In the genomic region with DNA sequence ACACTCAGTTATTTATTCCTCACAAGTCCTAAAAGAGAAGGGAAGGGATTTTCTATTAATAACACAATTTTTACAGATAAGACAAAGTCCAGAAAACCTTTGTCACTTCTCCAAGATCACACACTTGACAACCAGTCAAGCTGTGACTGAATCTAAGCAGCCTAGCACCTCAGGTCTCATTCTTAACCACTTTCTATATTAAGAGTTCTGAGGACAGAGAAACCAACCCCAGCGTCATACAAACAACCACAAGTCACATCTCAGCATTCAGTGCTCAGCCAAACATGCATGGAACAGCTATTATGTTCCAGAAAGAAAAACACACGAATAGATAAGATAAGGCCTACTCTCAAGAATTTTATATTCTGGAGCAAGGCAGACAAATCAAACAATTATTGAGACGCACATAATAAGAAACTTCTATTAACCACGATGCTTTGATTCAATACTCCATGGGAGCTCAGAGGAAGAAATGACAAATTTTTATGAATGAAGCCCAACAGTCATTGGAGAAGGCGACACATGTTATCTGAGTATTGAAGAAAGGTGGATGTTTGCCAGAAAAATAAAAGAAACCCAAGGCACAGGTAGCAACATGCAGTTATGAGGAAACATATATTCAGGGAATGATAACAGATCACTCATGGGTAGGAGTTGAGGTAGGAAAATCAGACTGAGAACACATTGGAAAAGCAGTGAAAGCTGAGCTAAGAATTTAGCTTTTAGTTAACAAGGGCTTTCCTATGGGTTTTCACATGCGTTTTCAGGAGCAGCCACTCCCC, we compare ENCODE assay signal across 30 cellular contexts.
DNase-seq lines count a peak whose midpoint lies in the region; ATAC-seq and TF ChIP-seq lines count a peak whose summit lies in the region.
"Had no signal": no experiment of that assay in that cellular context is flagged by ENCODE, and none has a peak within 500 bp of the region (broad histone marks: within the 10 kb centered on the region; RNA-seq: fewer than 3 reads in every experiment).

No MANE protein-coding gene starts in this region.

- no peaks in the 10 kb centered on the region for H4K20me1 ChIP-seq in MM.1S (ENCODE audit: insufficient read depth, low read length)

- POLR2A ChIA-PET in MCF 10A (lab: Yijun Ruan, JAX): no interaction called here
- POLR2A ChIA-PET in naive thymus-derived CD8-positive, alpha-beta T cell (lab: Charles Lee): no interaction called here

- no peak overlapping the region for H3K4me3 ChIP-seq in breast epithelium
- H3K4me3 ChIP-seq in MM.1S (ENCODE audit: low read length): no peak overlapping the region
- H3K4me3 ChIP-seq in colonic mucosa: no peak overlapping the region
- H3K4me3 ChIP-seq: mucosa of descending colon, skin epidermis, upper lobe of left lung had no signal

- H3K4me1 Mint-ChIP-seq in MCF 10A (ENCODE audit: insufficient read depth, unreplicated experiment): no peaks in the 10 kb centered on the region
- H3K4me1 Mint-ChIP-seq in naive thymus-derived CD8-positive, alpha-beta T cell: no peaks in the 10 kb centered on the region
- H3K4me1 Mint-ChIP-seq: activated CD4-positive, alpha-beta T cell treated with anti-CD3 and anti-CD28 coated beads, Interleukin-2, amount 10 ng/mL, durations not matched to agents 7 days and 5 days; activated naive CD8-positive, alpha-beta T cell treated with anti-CD3 and anti-CD28 coated beads, Interleukin-2, amount 10 ng/mL, durations not matched to agents 7 days and 5 days; central memory CD8-positive, alpha-beta T cell; nephron had no signal

- TF ChIP-seq POLR2A in breast epithelium (IDR thresholded peaks at IDR 0.05): no peak

- no peaks in the 10 kb centered on the region for H3K79me2 ChIP-seq in MM.1S (ENCODE audit: low read length)

- H3K9ac ChIP-seq in MM.1S (ENCODE audit: low read length) (no peak overlapping the region), colonic mucosa (ENCODE audit: low read depth in 2 of 2, low read length in 2 of 2) (no peak overlapping the region)

- CTCF ChIA-PET in MCF 10A (lab: Yijun Ruan, JAX): interaction anchor here (0.7 kb wide), 1 partner anchor 1261 kb away, joined by 3 read pairs; no protein-coding TSS in a partner anchor

- H3K27ac ChIP-seq in breast epithelium (no peak overlapping the region), MM.1S (ENCODE audit: low read length) (peak overlapping the region; percentile 21; the same call in 1 of the 2 replicates), colonic mucosa (no peak overlapping the region)
- H3K27ac ChIP-seq: 22Rv1, skin epidermis, upper lobe of left lung had no signal

- no peak overlapping the region for H3K27ac Mint-ChIP-seq in MCF 10A (ENCODE audit: low read depth, unreplicated experiment)
- no peak overlapping the region for H3K27ac Mint-ChIP-seq in naive thymus-derived CD8-positive, alpha-beta T cell
- H3K27ac Mint-ChIP-seq: activated CD4-positive, alpha-beta T cell treated with anti-CD3 and anti-CD28 coated beads, Interleukin-2, amount 10 ng/mL, durations not matched to agents 7 days and 5 days; activated naive CD8-positive, alpha-beta T cell treated with anti-CD3 and anti-CD28 coated beads, Interleukin-2, amount 10 ng/mL, durations not matched to agents 7 days and 5 days; activated T-cell treated with anti-CD3 and anti-CD28 coated beads, Interleukin-2, amount 50 U/mL, for 24 hours; dendritic cell treated with granulocyte-macrophage colony-stimulating factor and Interleukin-4, amounts not matched to agents 40 ng/mL and 50 ng/mL, for 4 days; nephron had no signal

- BruUV-seq in MCF 10A (replicated peaks; lab: Mats Ljungman, UMichigan): no TSS peak

- H3K36me3 ChIP-seq in breast epithelium: no peaks in the 10 kb centered on the region
- no peaks in the 10 kb centered on the region for H3K36me3 ChIP-seq in MM.1S (replicated peaks; ENCODE audit: insufficient read depth, low read length)
- H3K36me3 ChIP-seq in colonic mucosa: no peaks in the 10 kb centered on the region
- H3K36me3 ChIP-seq: upper lobe of left lung had no signal

- H3K36me3 Mint-ChIP-seq in MCF 10A (ENCODE audit: insufficient read depth, unreplicated experiment): no peaks in the 10 kb centered on the region
- H3K36me3 Mint-ChIP-seq in naive thymus-derived CD8-positive, alpha-beta T cell: peaks cover 0 to 3% (median 0%) of the 10 kb centered on the region in 3 donors
- H3K36me3 Mint-ChIP-seq: activated naive CD8-positive, alpha-beta T cell treated with anti-CD3 and anti-CD28 coated beads, Interleukin-2, amount 10 ng/mL, durations not matched to agents 7 days and 5 days had no signal

- peak; percentile 86 for ATAC-seq in Right ventricle myocardium superior (ENCODE audit: poor library complexity)
- ATAC-seq in naive thymus-derived CD8-positive, alpha-beta T cell: no peak
- ATAC-seq: mucosa of descending colon had no signal

- no peaks in the 10 kb centered on the region for H3K9me3 Mint-ChIP-seq in MCF 10A (ENCODE audit: unreplicated experiment)
- H3K9me3 Mint-ChIP-seq in naive thymus-derived CD8-positive, alpha-beta T cell: peaks cover 0 to 6% (median 3%) of the 10 kb centered on the region in 9 donors
- H3K9me3 Mint-ChIP-seq: activated CD4-positive, alpha-beta T cell treated with anti-CD3 and anti-CD28 coated beads, Interleukin-2, amount 10 ng/mL, durations not matched to agents 7 days and 5 days; central memory CD8-positive, alpha-beta T cell; dendritic cell treated with granulocyte-macrophage colony-stimulating factor and Interleukin-4, amounts not matched to agents 40 ng/mL and 50 ng/mL, for 4 days had no signal

- DNase-seq in MCF 10A (ENCODE audit: unreplicated experiment) (peak; percentile 7), breast epithelium (ENCODE audit: low spot score in 2 of 2) (no peak), MM.1S (peak; percentile 61), Right ventricle myocardium superior (no peak), colonic mucosa (no peak), pons (ENCODE audit: low spot score) (no peak), iPS-NIHi7 (ENCODE audit: extremely low spot score) (no peak)
- DNase-seq in naive thymus-derived CD8-positive, alpha-beta T cell: no peak
- DNase-seq: activated CD4-positive, alpha-beta T cell treated with anti-CD3 and anti-CD28 coated beads, Interleukin-2, amount 10 ng/mL, durations not matched to agents 7 days and 5 days; activated gamma-delta T cell; activated naive CD8-positive, alpha-beta T cell treated with anti-CD3 and anti-CD28 coated beads, Interleukin-2, amount 10 ng/mL, durations not matched to agents 7 days and 5 days; activated T-cell treated with anti-CD3 and anti-CD28 coated beads, Interleukin-2, amount 50 U/mL, for 24 hours; aorta; C1 segment of cervical spinal cord; COR-L47; foreskin melanocyte; kidney glomerular epithelial cell; mucosa of descending colon; NCI-H1105; NCI-H187; NCI-H2171 treated with DMSO at 0.1 percent for 48 hours; NCI-H510A treated with DMSO at 0.1 percent for 48 hours; RPMI8226; stimulated activated naive CD4-positive, alpha-beta T cell; upper lobe of left lung had no signal

- H3K4me3 Mint-ChIP-seq in MCF 10A (ENCODE audit: unreplicated experiment): no peak overlapping the region
- no peak overlapping the region for H3K4me3 Mint-ChIP-seq in naive thymus-derived CD8-positive, alpha-beta T cell
- H3K4me3 Mint-ChIP-seq: activated CD4-positive, alpha-beta T cell treated with anti-CD3 and anti-CD28 coated beads, Interleukin-2, amount 10 ng/mL, durations not matched to agents 7 days and 5 days; activated naive CD8-positive, alpha-beta T cell treated with anti-CD3 and anti-CD28 coated beads, Interleukin-2, amount 10 ng/mL, durations not matched to agents 7 days and 5 days; activated T-cell treated with anti-CD3 and anti-CD28 coated beads, Interleukin-2, amount 50 U/mL, for 24 hours; central memory CD8-positive, alpha-beta T cell; dendritic cell treated with granulocyte-macrophage colony-stimulating factor and Interleukin-4, amounts not matched to agents 40 ng/mL and 50 ng/mL, for 4 days; nephron had no signal

- TF ChIP-seq CTCF in MCF 10A (IDR thresholded peaks at IDR 0.05; ENCODE audit: unreplicated experiment) (no peak), breast epithelium (IDR thresholded peaks at IDR 0.05) (no peak), MM.1S (IDR thresholded peaks at IDR 0.05; ENCODE audit: low read length) (no peak), colonic mucosa (IDR thresholded peaks at IDR 0.05) (no peak)

- H3K9me3 ChIP-seq in breast epithelium (peaks cover 0 to 4% of the 10 kb centered on the region in 2 donors), MM.1S (replicated peaks; ENCODE audit: insufficient read depth, low read length) (no peaks in the 10 kb centered on the region), colonic mucosa (no peaks in the 10 kb centered on the region)
- H3K9me3 ChIP-seq: mucosa of descending colon, upper lobe of left lung had no signal

- H3K9me2 ChIP-seq in MM.1S (replicated peaks; ENCODE audit: insufficient read depth, low read length): no peaks in the 10 kb centered on the region

- no peaks in the 10 kb centered on the region for H3K4me1 ChIP-seq in breast epithelium
- 0 out of 2 replicates have a peak, but pooled peaks cover 4% of the 10 kb centered on the region for H3K4me1 ChIP-seq in MM.1S (ENCODE audit: low read length)
- H3K4me1 ChIP-seq in colonic mucosa: no peaks in the 10 kb centered on the region
- H3K4me1 ChIP-seq: upper lobe of left lung had no signal

- H3F3A ChIP-seq in MM.1S (ENCODE audit: insufficient read depth, low read length): no peaks in the 10 kb centered on the region

- H3K27me3 ChIP-seq in breast epithelium: no peaks in the 10 kb centered on the region
- no peaks in the 10 kb centered on the region for H3K27me3 ChIP-seq in MM.1S (replicated peaks; ENCODE audit: insufficient read depth, low read length)
- no peaks in the 10 kb centered on the region for H3K27me3 ChIP-seq in colonic mucosa
- H3K27me3 ChIP-seq: upper lobe of left lung had no signal

- peaks cover 26% of the 10 kb centered on the region for H3K27me3 Mint-ChIP-seq in MCF 10A (ENCODE audit: insufficient read depth, unreplicated experiment)
- peaks cover 0 to 22% (median 7%) of the 10 kb centered on the region in 5 donors for H3K27me3 Mint-ChIP-seq in naive thymus-derived CD8-positive, alpha-beta T cell

- no peak overlapping the region for H2AFZ ChIP-seq in MM.1S (ENCODE audit: low read length)

- no peak overlapping the region for H3K4me2 ChIP-seq in MM.1S (ENCODE audit: low read depth, low read length)

- intact Hi-C loops in MCF 10A (cut with micrococcal nuclease): no loop called here
- intact Hi-C loops in breast epithelium (cut with DNase I; ENCODE audit: low total_unique reads): no loop called here
- intact Hi-C loops in Right ventricle myocardium superior (cut with DNase I): no loop called here
- intact Hi-C loops in colonic mucosa (cut with DNase I): no loop called here

Comparison
In these comparisons a context has a peak if more than half of its experiments do, and no peak if none do; other contexts are left out.
1. DNase-seq: peak in MCF 10A (single experiment) and MM.1S (single experiment); none in breast epithelium (0 of 2), Right ventricle myocardium superior (single experiment), colonic mucosa (single experiment), naive thymus-derived CD8-positive, alpha-beta T cell (0 of 10), pons (single experiment) and iPS-NIHi7 (single experiment).